Comparison of ENCODE assay signal across 14 cellular contexts in the genomic region with DNA sequence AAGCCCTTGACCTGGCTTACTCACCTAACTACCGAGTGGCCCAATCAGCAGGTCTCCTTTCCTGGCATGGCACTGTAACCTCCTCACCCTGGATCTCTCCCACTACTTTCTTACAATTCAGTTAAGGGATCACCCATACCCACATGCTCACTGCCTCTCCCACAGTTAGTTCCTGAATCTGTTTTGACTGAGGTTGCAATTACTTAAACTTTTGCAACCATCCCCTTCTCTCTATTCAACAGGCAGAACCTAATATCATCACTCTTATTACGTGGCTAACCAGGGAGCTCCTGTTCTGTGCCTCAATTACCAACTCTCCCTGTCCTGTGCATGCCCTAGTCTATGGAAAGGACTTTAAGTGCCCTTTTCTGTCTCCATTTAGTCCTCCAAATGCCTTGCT.
"Had no signal": no experiment of that assay in that cellular context is flagged by ENCODE, and none has a peak within 500 bp of the region (broad histone marks: within the 10 kb centered on the region; RNA-seq: fewer than 3 reads in every experiment).

No MANE protein-coding gene starts in this region.

- H3K4me3 ChIP-seq: hepatocyte, lung, smooth muscle cell, tibial artery had no signal

- H3K9me3 ChIP-seq: tibial artery had no signal

- H3K27me3 ChIP-seq: hepatocyte, tibial artery had no signal

- H3K36me3 ChIP-seq: tibial artery had no signal

- DNase-seq: amygdala; cortex of kidney; effector memory CD8-positive, alpha-beta T cell; kidney glomerular epithelial cell; naive thymus-derived CD8-positive, alpha-beta T cell; posterior cingulate gyrus; right cardiac atrium; tibial artery had no signal

- ATAC-seq: activated CD4-positive, CD25-positive, alpha-beta regulatory T cell treated with anti-CD3 and anti-CD28 coated beads, Interleukin-2, amount 50 U/mL, for 24 hours; effector memory CD8-positive, alpha-beta T cell; naive thymus-derived CD8-positive, alpha-beta T cell; stimulated activated memory B cell treated with anti-CD40 and anti-IgM and Interleukin-4, amounts not matched to agents 10 μg/mL and 1 μg/mL and 100 μg/mL, for 72 hours had no signal

- H3K4me1 ChIP-seq: tibial artery had no signal

- H3K27ac ChIP-seq: epithelial cell of prostate, hepatocyte, tibial artery had no signal
